In genomic region chr5:138352722-138353549, GRCh38 we compare ENCODE assay signal across 8 cellular contexts. TPM values are rescaled to one million over a fixed set of nuclear protein-coding genes. Genes with fewer than 3 reads are reported as not detected.
DNase-seq lines count a peak whose midpoint lies in the region; ATAC-seq and TF ChIP-seq lines count a peak whose summit lies in the region.

No MANE protein-coding gene starts in this region.

- no TSS peak for BruUV-seq in A673 (replicated peaks; lab: Mats Ljungman, UMichigan)

- peak overlapping the region; percentile 73 for H3K4me3 ChIP-seq in A673 (ENCODE audit: low read depth, low read length, poor library complexity, severe bottlenecking)
- H3K4me3 ChIP-seq in NT2/D1 (ENCODE audit: insufficient read length, low read depth) = peak overlapping the region; percentile 65
- peak overlapping the region; percentile 88 to 97 (median 93) for H3K4me3 ChIP-seq in esophagus muscularis mucosa

- H3K4me3 Mint-ChIP-seq in naive B cell = peak overlapping the region; percentile 92 to 99 (median 94)
- H3K4me3 Mint-ChIP-seq in stimulated activated memory B cell treated with anti-CD40 and anti-IgM and Interleukin-4, amounts not matched to agents 10 μg/mL and 1 μg/mL and 100 μg/mL, for 72 hours = peak overlapping the region; percentile 88

- H3K4me1 Mint-ChIP-seq in naive B cell = peaks cover 41 to 59% (median 51%) of the 10 kb centered on the region in 3 donors
- H3K4me1 Mint-ChIP-seq in stimulated activated memory B cell treated with anti-CD40 and anti-IgM and Interleukin-4, amounts not matched to agents 10 μg/mL and 1 μg/mL and 100 μg/mL, for 72 hours = peaks cover 52% of the 10 kb centered on the region

- peaks cover 5 to 7% of the 10 kb centered on the region in 2 donors for H3K36me3 Mint-ChIP-seq in naive B cell
- H3K36me3 Mint-ChIP-seq in stimulated activated memory B cell treated with anti-CD40 and anti-IgM and Interleukin-4, amounts not matched to agents 10 μg/mL and 1 μg/mL and 100 μg/mL, for 72 hours = peaks cover 26% of the 10 kb centered on the region

- TF ChIP-seq EP300 in esophagus muscularis mucosa (IDR thresholded peaks at IDR 0.05) = no peak

- peaks cover 14% of the 10 kb centered on the region for H3K4me1 ChIP-seq in A673 (ENCODE audit: insufficient read depth, low read length, poor library complexity, severe bottlenecking)
- H3K4me1 ChIP-seq in NT2/D1 (ENCODE audit: insufficient read depth, insufficient read length) = no peaks in the 10 kb centered on the region
- peaks cover 30 to 42% (median 39%) of the 10 kb centered on the region in 4 donors for H3K4me1 ChIP-seq in esophagus muscularis mucosa

- no peaks in the 10 kb centered on the region for H3K27me3 Mint-ChIP-seq in naive B cell
- no peaks in the 10 kb centered on the region for H3K27me3 Mint-ChIP-seq in stimulated activated memory B cell treated with anti-CD40 and anti-IgM and Interleukin-4, amounts not matched to agents 10 μg/mL and 1 μg/mL and 100 μg/mL, for 72 hours

- peak overlapping the region; percentile 91 to 97 (median 94) for H3K27ac Mint-ChIP-seq in naive B cell
- H3K27ac Mint-ChIP-seq in stimulated activated memory B cell treated with anti-CD40 and anti-IgM and Interleukin-4, amounts not matched to agents 10 μg/mL and 1 μg/mL and 100 μg/mL, for 72 hours = peak overlapping the region; percentile 94

- TF ChIP-seq POLR2A in esophagus muscularis mucosa (IDR thresholded peaks at IDR 0.05; ENCODE audit: low read depth) = no peak

- peak overlapping the region; percentile 85 for H3K9ac ChIP-seq in NT2/D1 (ENCODE audit: insufficient read length, low read depth)

- H3K27me3 ChIP-seq in A673 (replicated peaks; ENCODE audit: insufficient read depth, low read depth, low read length, poor library complexity) (no peaks in the 10 kb centered on the region), NT2/D1 (ENCODE audit: insufficient read depth, insufficient read length) (no peaks in the 10 kb centered on the region), esophagus muscularis mucosa (no peaks in the 10 kb centered on the region)

- ATAC-seq in GM18511 (IDR thresholded peaks at IDR 0.05; ENCODE audit: unreplicated experiment) (peak; percentile 50), HG03045 (IDR thresholded peaks at IDR 0.05; ENCODE audit: unreplicated experiment) (peak; percentile 37), naive B cell (ENCODE audit: low read depth in 2 of 2) (peak; percentile 60 to 64)
- peak; percentile 82 for ATAC-seq in stimulated activated memory B cell treated with anti-CD40 and anti-IgM and Interleukin-4, amounts not matched to agents 10 μg/mL and 1 μg/mL and 100 μg/mL, for 72 hours

- CTCF ChIA-PET in A673 (lab: Charles Lee) = interaction anchor here (0.6 to 2.1 kb wide), 9 partner anchors 12 to 151 kb away, joined by 3 to 13 read pairs (median 4); partner anchors contain the start of genes CDC25C, FAM53C and GFRA3

- peaks cover 0 to 7% (median 4%) of the 10 kb centered on the region in 7 donors for H3K9me3 Mint-ChIP-seq in naive B cell
- peaks cover 5% of the 10 kb centered on the region for H3K9me3 Mint-ChIP-seq in stimulated activated memory B cell treated with anti-CD40 and anti-IgM and Interleukin-4, amounts not matched to agents 10 μg/mL and 1 μg/mL and 100 μg/mL, for 72 hours

- intact Hi-C loops in A673 (cut with micrococcal nuclease; ENCODE audit: unreplicated experiment) (no loop called here), esophagus muscularis mucosa (cut with DNase I) (loop anchor here (2.0 to 5.0 kb wide), 2 partner anchors 14 to 54 kb away; partner anchors contain the start of gene FAM53C)

- POLR2A ChIA-PET in A673 (lab: Charles Lee; ENCODE audit: low non-redundant PET) = interaction anchor here (0.6 to 1.1 kb wide), 3 partner anchors 14 to 216 kb away, joined by 5 to 22 read pairs (median 10); partner anchors contain the start of gene FAM53C

- peaks cover 7% of the 10 kb centered on the region for H3K9me3 ChIP-seq in A673 (ENCODE audit: low read depth, low read length, poor library complexity, severe bottlenecking)
- peaks cover 27% of the 10 kb centered on the region for H3K9me3 ChIP-seq in NT2/D1 (ENCODE audit: insufficient read depth, low read length)
- H3K9me3 ChIP-seq in esophagus muscularis mucosa = peaks cover 0 to 7% (median 2%) of the 10 kb centered on the region in 4 donors

- H3K36me3 ChIP-seq in A673 (ENCODE audit: insufficient read depth, low read length, poor library complexity, severe bottlenecking) (peaks cover 7% of the 10 kb centered on the region), NT2/D1 (ENCODE audit: insufficient read depth, insufficient read length, low read length) (peaks cover 39% of the 10 kb centered on the region), esophagus muscularis mucosa (peaks cover 0 to 21% (median 12%) of the 10 kb centered on the region in 4 donors)

- TF ChIP-seq CTCF in A673 (conservative IDR thresholded peaks at IDR 0.05; ENCODE audit: low read depth, low read length) (peak; percentile 37; the same call in 1 of the 2 replicates), esophagus muscularis mucosa (IDR thresholded peaks at IDR 0.05) (peak; percentile 18 to 39 (median 38))

- WGBS in esophagus muscularis mucosa = 0% methylated on average over 16 of the region's 88 CpGs

- peak; percentile 59 for DNase-seq in A673 (ENCODE audit: low spot score)
- DNase-seq in NT2/D1 (ENCODE audit: low read depth, low spot score) = no peak
- peak; percentile 53 for DNase-seq in activated T-cell treated with anti-CD3 and anti-CD28 coated beads for 4 hours
- DNase-seq in esophagus muscularis mucosa (ENCODE audit: extremely low spot score) = no peak
- DNase-seq in naive B cell = peak; percentile 76

- H3K27ac ChIP-seq in A673 (ENCODE audit: low read depth, low read length, poor library complexity, severe bottlenecking) (peak overlapping the region; percentile 89), esophagus muscularis mucosa (replicated peaks in 1 of 4) (peak overlapping the region; percentile 96 to 98 (median 98))

RNA-seq across cellular contexts. Expression of gene KDM3B, which starts 0.5 kb away (rescaled TPM):
- total RNA-seq in A673 (2021) (62.1 and 65.1 TPM in 2 replicates), esophagus muscularis mucosa (10 to 100 TPM; 61.3 to 88.8 (median 74.9) TPM)
- polyA plus RNA-seq in naive B cell (ENCODE audit: low read depth in 6 of 6) = 10 to 100 TPM in 5 of 6 donors, 1 to 10 TPM in 1; 3.9 to 29.2 (median 18.3) TPM

RNA-seq across cellular contexts. Expression of gene FAM53C, which starts 14.9 kb away (rescaled TPM):
- 39.7 and 39.8 TPM in 2 replicates for total RNA-seq in A673 (2021)
- total RNA-seq in esophagus muscularis mucosa = 10 to 100 TPM; 22.4 to 40.0 (median 29.6) TPM
- 10 to 100 TPM; 24.2 to 37.9 (median 30.7) TPM for polyA plus RNA-seq in naive B cell (ENCODE audit: low read depth in 6 of 6)

RNA-seq across cellular contexts. Expression of gene CDC25C, which starts 21.3 kb away (rescaled TPM):
- total RNA-seq in A673 (2021) (22.3 and 25.6 TPM in 2 replicates), esophagus muscularis mucosa (under 1 TPM in 1 of 4 donors, not detected in 3; 0.17 TPM)
- under 1 TPM in 1 of 6 donors, not detected in 5; 0.48 TPM for polyA plus RNA-seq in naive B cell (ENCODE audit: low read depth in 6 of 6)

Comparison
In these comparisons a context has a peak if more than half of its experiments do, and no peak if none do; other contexts are left out.
1. DNase-seq: peak in A673 (single experiment), activated T-cell treated with anti-CD3 and anti-CD28 coated beads for 4 hours (single experiment) and naive B cell (single experiment); none in NT2/D1 (single experiment) and esophagus muscularis mucosa (single experiment).
2. RNA of gene CDC25C, which starts 21.3 kb away (total RNA-seq): 22.3 to 25.6 TPM in A673; 0.17 TPM in esophagus muscularis mucosa; every median in the first group is over 10 times any median in the second.
3. Peak in every context shown above with its lines, with median percentiles within 50 percentile points of each other: H3K4me3 ChIP-seq and ATAC-seq.